Comparison of ENCODE assay signal across 8 cellular contexts in the genomic region with DNA sequence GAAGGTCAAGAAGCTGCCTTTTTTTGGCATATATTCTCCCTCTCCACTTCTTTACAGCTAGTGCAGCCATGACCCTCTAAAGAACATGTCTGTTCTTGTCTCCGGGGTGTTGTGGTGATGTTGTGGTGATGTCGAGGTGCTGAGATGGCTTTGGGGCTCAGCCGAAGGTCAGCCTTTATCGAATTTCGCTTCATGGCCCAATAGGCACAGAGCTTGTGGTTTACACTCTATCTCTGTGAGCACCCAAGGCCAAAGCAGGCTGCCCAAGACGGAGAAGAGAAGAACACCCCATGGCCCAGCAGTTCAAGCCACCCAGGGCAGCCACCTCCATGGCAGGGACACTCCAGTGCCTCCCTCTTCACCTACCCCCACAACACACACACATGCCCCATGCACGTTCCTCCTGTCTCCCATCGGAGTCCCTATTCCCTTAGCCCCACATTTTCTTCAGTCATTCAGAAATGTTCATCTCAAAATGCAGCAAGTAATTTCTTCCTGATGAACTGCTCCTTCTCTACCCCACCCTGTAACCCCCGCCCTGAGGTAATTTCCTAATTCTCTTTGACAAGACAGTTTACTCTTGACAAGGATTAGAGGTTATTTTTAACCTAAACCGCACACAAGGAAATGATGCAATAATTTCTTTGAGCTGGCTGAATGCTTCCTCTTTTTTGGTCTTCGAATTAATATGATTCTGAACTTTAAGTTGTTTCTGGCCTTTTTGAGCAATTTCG. TPM values are rescaled to one million over a fixed set of nuclear protein-coding genes. Genes with fewer than 3 reads are reported as not detected.
DNase-seq lines count a peak whose midpoint lies in the region; ATAC-seq and TF ChIP-seq lines count a peak whose summit lies in the region.

No MANE protein-coding gene starts in this region.

- intact Hi-C loops in CD14-positive monocyte (cut with micrococcal nuclease) (loop anchor here in 1 of 2 donors (5.0 kb wide), 2 partner anchors 33 to 37 kb away; no protein-coding TSS in a partner anchor), Panc1 (cut with micrococcal nuclease; ENCODE audit: unreplicated experiment) (no loop called here)

- POLR2A ChIA-PET in Panc1 (lab: Charles Lee) = interaction anchor here (0.6 kb wide), 1 partner anchor 12 kb away, joined by 3 read pairs; no protein-coding TSS in a partner anchor

- TF ChIP-seq CTCF in CD14-positive monocyte (IDR thresholded peaks at IDR 0.05) (no peak), Panc1 (IDR thresholded peaks at IDR 0.05) (no peak)

- peaks cover 73% of the 10 kb centered on the region for H3K4me1 Mint-ChIP-seq in CD14-positive monocyte

- H3K4me1 ChIP-seq in Panc1 (ENCODE audit: control insufficient read depth, insufficient read depth, low read length) = peaks cover 27% of the 10 kb centered on the region

- in situ Hi-C loops in Panc1 (cut with HindIII; ENCODE audit: low pct_unique_long_range_greater_than_20kb, low sequenced_read_pairs) = no loop called here

- ATAC-seq in GM18907 (IDR thresholded peaks at IDR 0.05; ENCODE audit: unreplicated experiment) (peak; percentile 88), HG03025 (IDR thresholded peaks at IDR 0.05; ENCODE audit: low FRiP score, unreplicated experiment) (peak; percentile 59), Panc1 (no peak)

- no peaks in the 10 kb centered on the region for H3K9me3 ChIP-seq in Panc1 (ENCODE audit: control insufficient read depth, insufficient read depth, low read depth, low read length)

- peak; percentile 79 for DNase-seq in CD14-positive monocyte (ENCODE audit: low spot score)
- no peak for DNase-seq in Panc1 (ENCODE audit: low read depth, low spot score)
- DNase-seq in iris pigment epithelial cell (ENCODE audit: low read depth) = peak; percentile 85
- DNase-seq in DMS79 (lab: John Stamatoyannopoulos, UW) = no peak
- DNase-seq in H7 = no peak
- DNase-seq in effector CD4-positive, alpha-beta T cell = no peak

- H3K27me3 Mint-ChIP-seq in CD14-positive monocyte (ENCODE audit: low read depth in 3 of 3) = peaks cover 0 to 5% (median 4%) of the 10 kb centered on the region in 3 donors

- BruUV-seq in Panc1 (replicated peaks; lab: Mats Ljungman, UMichigan) = no TSS peak

- H3K4me3 Mint-ChIP-seq in CD14-positive monocyte = peak overlapping the region; percentile 69 to 83

- CTCF ChIA-PET in Panc1 (lab: Charles Lee) = no interaction called here

- H3K27me3 ChIP-seq in Panc1 (ENCODE audit: control insufficient read depth, insufficient read depth, low read length) = no peaks in the 10 kb centered on the region
- H3K27me3 ChIP-seq in H7 (ENCODE audit: control insufficient read depth, insufficient read depth, low read length) = no peaks in the 10 kb centered on the region

- H3K9me3 Mint-ChIP-seq in CD14-positive monocyte = peaks cover 0 to 2% (median 0%) of the 10 kb centered on the region in 7 donors

- peak overlapping the region; percentile 91 for H3K27ac ChIP-seq in Panc1 (ENCODE audit: low read length)

- H3K27ac Mint-ChIP-seq in CD14-positive monocyte = peak overlapping the region; percentile 80 to 97 (median 94)

- no peaks in the 10 kb centered on the region for H3K36me3 ChIP-seq in Panc1 (ENCODE audit: control insufficient read depth, insufficient read depth, low read length)
- H3K36me3 ChIP-seq in H7 (replicated peaks; ENCODE audit: control insufficient read depth, insufficient read depth, low read length) = no peaks in the 10 kb centered on the region

- H3K36me3 Mint-ChIP-seq in CD14-positive monocyte = peaks cover 0 to 2% of the 10 kb centered on the region in 2 donors

- H3K4me3 ChIP-seq in Panc1 (ENCODE audit: low read depth in 2 of 2, low read length in 2 of 2) (no peak overlapping the region), H7 (ENCODE audit: insufficient read depth, low read depth, low read length) (no peak overlapping the region)

RNA-seq across cellular contexts. Expression of a gene that starts 18.6 kb away (rescaled TPM):
- under 1 TPM in 1 of 2 donors, not detected in 1; 0.05 TPM for polyA plus RNA-seq in CD14-positive monocyte
- 12.9 TPM for total RNA-seq in Panc1 (2021; ENCODE audit: unreplicated experiment)
- polyA plus RNA-seq in Panc1 (2012; ENCODE audit: insufficient read length) = 11.0 TPM
- 0.24 TPM in 1 of 2 replicates, not detected in the other for total RNA-seq in H7 (2014; rRNA removed; shearing (Covaris generic))

Comparison
In these comparisons a context has a peak if more than half of its experiments do, and no peak if none do; other contexts are left out.
1. DNase-seq: peak in CD14-positive monocyte (single experiment) and iris pigment epithelial cell (single experiment); none in Panc1 (single experiment), DMS79 (single experiment), H7 (single experiment) and effector CD4-positive, alpha-beta T cell (single experiment).
2. RNA of a gene that starts 18.6 kb away (total RNA-seq): 12.9 TPM in Panc1 (single experiment); 0.24 TPM in H7; every median in the first group is over 10 times any median in the second.